ENCODE assay signal across 24 cellular contexts in the genomic region with DNA sequence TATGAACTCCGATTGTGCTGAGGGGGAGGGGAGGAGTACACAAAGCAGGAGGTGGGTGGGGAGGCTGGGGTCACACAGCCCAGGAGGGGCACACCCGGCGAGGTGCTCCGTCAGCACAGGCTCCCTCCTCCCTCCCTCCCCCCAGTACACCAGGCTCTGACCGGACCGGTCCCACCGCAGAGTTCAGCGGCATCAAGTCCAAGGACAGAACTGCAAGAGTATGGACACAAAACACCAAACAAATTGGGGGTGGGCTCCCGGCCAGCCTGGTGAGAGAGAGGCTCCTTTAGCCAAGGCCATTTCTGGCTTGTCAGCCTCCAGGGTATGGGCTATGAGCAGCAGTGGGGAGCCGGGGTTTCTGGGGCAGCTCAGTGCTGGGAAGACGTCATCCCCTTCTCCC.
"Had no signal": no experiment of that assay in that cellular context is flagged by ENCODE, and none has a peak within 500 bp of the region (broad histone marks: within the 10 kb centered on the region; RNA-seq: fewer than 3 reads in every experiment).

No MANE protein-coding gene starts in this region.

- H3K27ac ChIP-seq: esophagus muscularis mucosa, gastrocnemius medialis, sigmoid colon, tibial artery had no signal

- H3K36me3 ChIP-seq: esophagus muscularis mucosa, gastrocnemius medialis, sigmoid colon, tibial artery had no signal

- H3K27me3 ChIP-seq: dorsolateral prefrontal cortex, esophagus muscularis mucosa, gastrocnemius medialis, sigmoid colon, tibial artery had no signal

- H3K9me3 Mint-ChIP-seq: activated T-cell treated with anti-CD3 and anti-CD28 coated beads, Interleukin-2, amount 50 U/mL, for 24 hours; activated T-helper 2 cell treated with anti-CD3 and anti-CD28 coated beads, Interferon-gamma antibody, Interleukin-2, Interleukin-4, amounts not matched to agents 10 μg/mL and 5 μg/mL and 100 μg/mL, durations not matched to agents 14 hours and 24 hours and 36 hours; effector memory CD8-positive, alpha-beta T cell; natural killer cell treated with Interleukin-12 subunit alpha and Interleukin-12 subunit beta and Interleukin-15 and Interleukin-18, amount 100 ng/mL, for 72 hours had no signal

- ATAC-seq: activated CD4-positive, alpha-beta T cell treated with anti-CD3 and anti-CD28 coated beads for 36 hours; effector memory CD8-positive, alpha-beta T cell; T-helper 17 cell had no signal

- H3K27ac Mint-ChIP-seq: activated B cell treated with CpG ODN at 0.5 μM for 24 hours; activated CD4-positive, alpha-beta T cell treated with anti-CD3 and anti-CD28 coated beads for 36 hours; activated naive CD8-positive, alpha-beta T cell; activated T-cell treated with anti-CD3 and anti-CD28 coated beads, Interleukin-2, amount 50 U/mL, for 24 hours; activated T-helper 2 cell treated with anti-CD3 and anti-CD28 coated beads, Interferon-gamma antibody, Interleukin-2, Interleukin-4, amounts not matched to agents 10 μg/mL and 5 μg/mL and 100 μg/mL, durations not matched to agents 14 hours and 24 hours and 36 hours; effector memory CD8-positive, alpha-beta T cell; natural killer cell treated with Interleukin-12 subunit alpha and Interleukin-12 subunit beta and Interleukin-15 and Interleukin-18, amount 100 ng/mL, for 72 hours; T-helper 17 cell had no signal

- H3K9me3 ChIP-seq: esophagus muscularis mucosa, gastrocnemius medialis, sigmoid colon, tibial artery had no signal

- H3K4me3 ChIP-seq: dorsolateral prefrontal cortex, esophagus muscularis mucosa, gastrocnemius medialis, sigmoid colon, smooth muscle cell, tibial artery had no signal

- H3K4me3 Mint-ChIP-seq: activated B cell treated with CpG ODN at 0.5 μM for 24 hours; activated CD4-positive, alpha-beta T cell treated with anti-CD3 and anti-CD28 coated beads for 36 hours; activated naive CD8-positive, alpha-beta T cell; activated T-cell treated with anti-CD3 and anti-CD28 coated beads, Interleukin-2, amount 50 U/mL, for 24 hours; effector memory CD8-positive, alpha-beta T cell; natural killer cell treated with Interleukin-12 subunit alpha and Interleukin-12 subunit beta and Interleukin-15 and Interleukin-18, amount 100 ng/mL, for 72 hours; T-helper 17 cell had no signal

- DNase-seq: activated B cell treated with CpG ODN at 0.5 μM for 24 hours; activated CD4-positive, alpha-beta T cell treated with anti-CD3 and anti-CD28 coated beads for 36 hours; activated CD4-positive, alpha-beta T cell treated with anti-CD3 and anti-CD28 coated beads, Interleukin-2, amount 50 U/mL, for 4 hours; activated CD8-positive, alpha-beta memory T cell treated with anti-CD3 and anti-CD28 coated beads for 24 hours; activated CD8-positive, alpha-beta memory T cell treated with anti-CD3 and anti-CD28 coated beads, Interleukin-2, amount 50 U/mL, for 4 hours; activated naive CD4-positive, alpha-beta T cell; activated T-cell treated with anti-CD3 and anti-CD28 coated beads, Interleukin-2, amount 50 U/mL, for 24 hours; central memory CD4-positive, alpha-beta T cell; dorsolateral prefrontal cortex; effector memory CD8-positive, alpha-beta T cell; gastrocnemius medialis; islet precursor cell; sigmoid colon; stimulated activated CD4-positive, alpha-beta T cell treated with anti-CD3 and anti-CD28 coated beads, Interleukin-2, amount 100 ng/mL, for 48 hours; stimulated activated CD8-positive, alpha-beta memory T cell treated with anti-CD3 and anti-CD28 coated beads, Interleukin-4, amount 100 ng/mL, for 48 hours; stimulated activated naive CD4-positive, alpha-beta T cell treated with Interleukin-2 at 50 U/mL for 16 hours; substantia nigra; T-helper 17 cell; tibial artery had no signal

- H3K27me3 Mint-ChIP-seq: activated CD4-positive, alpha-beta T cell treated with anti-CD3 and anti-CD28 coated beads for 36 hours; activated T-cell treated with anti-CD3 and anti-CD28 coated beads, Interleukin-2, amount 50 U/mL, for 24 hours; effector memory CD8-positive, alpha-beta T cell; natural killer cell treated with Interleukin-12 subunit alpha and Interleukin-12 subunit beta and Interleukin-15 and Interleukin-18, amount 100 ng/mL, for 72 hours had no signal

- H3K36me3 Mint-ChIP-seq: activated naive CD8-positive, alpha-beta T cell; natural killer cell treated with Interleukin-12 subunit alpha and Interleukin-12 subunit beta and Interleukin-15 and Interleukin-18, amount 100 ng/mL, for 72 hours had no signal
